Comparison of ENCODE assay signal across 22 cellular contexts in genomic region chr1:8460784-8461183, GRCh38.
DNase-seq lines count a peak whose midpoint lies in the region; ATAC-seq and TF ChIP-seq lines count a peak whose summit lies in the region.
"Had no signal": no experiment of that assay in that cellular context is flagged by ENCODE, and none has a peak within 500 bp of the region (broad histone marks: within the 10 kb centered on the region; RNA-seq: fewer than 3 reads in every experiment).

No MANE protein-coding gene starts in this region.

- H3K27ac ChIP-seq in left ventricle myocardium inferior (replicated peaks) (peak overlapping the region; percentile 87), heart right ventricle (peak overlapping the region in 2 of 10 donors; percentile 68 to 85), caudate nucleus (ENCODE audit: low read depth, low read length) (peak overlapping the region; percentile 56), mesendoderm (ENCODE audit: low read depth, low read length) (no peak overlapping the region)

- H2BK5ac ChIP-seq in mesendoderm (ENCODE audit: low read length) = no peak overlapping the region

- no peaks in the 10 kb centered on the region for H3K79me2 ChIP-seq in mesendoderm (ENCODE audit: control insufficient read depth, insufficient read depth, low read length)

- H3K36me3 ChIP-seq in left ventricle myocardium inferior (peaks cover 2% of the 10 kb centered on the region), heart right ventricle (peaks cover 0 to 13% (median 0%) of the 10 kb centered on the region in 9 donors), mesendoderm (ENCODE audit: control insufficient read depth, insufficient read depth, low read length) (no peaks in the 10 kb centered on the region)
- H3K36me3 ChIP-seq: adrenal gland, gastrocnemius medialis, tibial artery had no signal

- intact Hi-C loops in left ventricle myocardium inferior (cut with micrococcal nuclease) (no loop called here), heart right ventricle (cut with DNase I) (loop anchor here in 1 of 10 donors (10.0 kb wide), 1 partner anchor 54 kb away; no protein-coding TSS in a partner anchor)

- H3K27me3 ChIP-seq in left ventricle myocardium inferior (ENCODE audit: low read depth) = no peaks in the 10 kb centered on the region
- H3K27me3 ChIP-seq in heart right ventricle = no peaks in the 10 kb centered on the region
- no peaks in the 10 kb centered on the region for H3K27me3 ChIP-seq in mesendoderm (ENCODE audit: insufficient read depth, low read length, poor library complexity)
- H3K27me3 ChIP-seq: adrenal gland, gastrocnemius medialis, tibial artery had no signal

- H3K4me1 ChIP-seq in left ventricle myocardium inferior (peaks cover 89% of the 10 kb centered on the region), heart right ventricle (peaks cover 20 to 84% (median 74%) of the 10 kb centered on the region in 9 donors), mesendoderm (ENCODE audit: control insufficient read depth, low read depth, low read length) (peaks cover 20% of the 10 kb centered on the region)

- no peak overlapping the region for H3K4me2 ChIP-seq in mesendoderm (ENCODE audit: low read length)

- no peak overlapping the region for H2BK120ac ChIP-seq in mesendoderm (ENCODE audit: low read depth, low read length)

- H2AK5ac ChIP-seq in mesendoderm (ENCODE audit: low read length) = no peak overlapping the region

- no peak overlapping the region for H3K9ac ChIP-seq in mesendoderm (ENCODE audit: low read length)

- H3K79me1 ChIP-seq in mesendoderm (ENCODE audit: low read length) = peaks cover 4% of the 10 kb centered on the region

- 83 to 87% methylated on average over 5 of the region's 5 CpGs for WGBS in heart right ventricle, 2 donors
- no CpG with 5 or more reads among the region's 5 CpGs for WGBS in mesendoderm (ENCODE audit: extremely low coverage, insufficient coverage, low lambda C conversion rate)

- no peak overlapping the region for H3K56ac ChIP-seq in mesendoderm (ENCODE audit: low read length)

- ATAC-seq in heart right ventricle (no peak), GM19395 (IDR thresholded peaks at IDR 0.05; ENCODE audit: unreplicated experiment) (no peak), GM18511 (IDR thresholded peaks at IDR 0.05; ENCODE audit: unreplicated experiment) (no peak)
- ATAC-seq: activated CD8-positive, alpha-beta T cell treated with anti-CD3 and anti-CD28 coated beads, Interleukin-2, amount 10 ng/mL, durations not matched to agents 7 days and 5 days; CD8-positive, alpha-beta T cell; gastrocnemius medialis; HepG2; Right ventricle myocardium inferior had no signal

- no peak overlapping the region for H2BK15ac ChIP-seq in mesendoderm (replicated peaks; ENCODE audit: low read depth)

- no peak overlapping the region for H3K18ac ChIP-seq in mesendoderm (ENCODE audit: low read length)

- H4K5ac ChIP-seq in mesendoderm (ENCODE audit: low read length) = no peak overlapping the region

- H3K4me3 ChIP-seq in left ventricle myocardium inferior (no peak overlapping the region), heart right ventricle (no peak overlapping the region), mesendoderm (ENCODE audit: low read length) (no peak overlapping the region)
- H3K4me3 ChIP-seq: adrenal gland, coronary artery, gastrocnemius medialis, tibial artery had no signal

- no peak overlapping the region for H4K8ac ChIP-seq in mesendoderm (ENCODE audit: low read depth, low read length)

- DNase-seq in left ventricle myocardium inferior (no peak), heart right ventricle (no peak), caudate nucleus (lab: John Stamatoyannopoulos, UW) (peak in 1 of 61 donors; percentile 19), mesendoderm (peak; percentile 48), NCI-H128 (lab: John Stamatoyannopoulos, UW; ENCODE audit: unreplicated experiment) (no peak)
- no peak for DNase-seq in activated CD4-positive, alpha-beta T cell treated with anti-CD3 and anti-CD28 coated beads, Interleukin-2, amount 50 U/mL, for 4 hours
- DNase-seq: activated CD8-positive, alpha-beta T cell treated with anti-CD3 and anti-CD28 coated beads, Interleukin-2, amount 10 ng/mL, durations not matched to agents 7 days and 5 days; activated gamma-delta T cell treated with Interleukin-2 at 50 U/mL for 16 hours; activated T-cell treated with anti-CD3 and anti-CD28 coated beads for 4 hours; adrenal gland; AML-193; CD8-positive, alpha-beta T cell; gastrocnemius medialis; kidney; NCI-H2029 treated with DMSO at 0.1 percent for 48 hours; NCI-H345; tibial artery had no signal

- H3K4ac ChIP-seq in mesendoderm (ENCODE audit: low read depth, low read length) = no peak overlapping the region

- no peak for TF ChIP-seq CTCF in left ventricle myocardium inferior (IDR thresholded peaks at IDR 0.05; ENCODE audit: borderline replicate concordance)
- TF ChIP-seq CTCF in heart right ventricle (IDR thresholded peaks at IDR 0.05) = no peak

- no peak overlapping the region for H3K23ac ChIP-seq in mesendoderm (ENCODE audit: low read length)

- H3K9me3 ChIP-seq in left ventricle myocardium inferior (replicated peaks) = no peaks in the 10 kb centered on the region
- H3K9me3 ChIP-seq in heart right ventricle = no peaks in the 10 kb centered on the region
- H3K9me3 ChIP-seq: adrenal gland, gastrocnemius medialis, tibial artery had no signal
